ENCODE assay signal across 1 cellular context in genomic region chr5:138964547-138965174, GRCh38.
TF ChIP-seq lines count a peak whose summit lies in the region.

No MANE protein-coding gene starts in this region.

TF ChIP-seq in H1, 55 proteins besides CTCF, POLR2A, EP300 and RAD21:
- no peak for TF ChIP-seq SIN3A (conservative IDR thresholded peaks at IDR 0.05 in 1 of 2, IDR thresholded peaks at IDR 0.05 in 1 of 2; ENCODE audit: low read depth in 1 of 2, low read length in 2 of 2)
- TF ChIP-seq KDM4A (IDR thresholded peaks at IDR 0.05; ENCODE audit: low read depth, low read length, severe bottlenecking) = no peak
- TF ChIP-seq NRF1 (IDR thresholded peaks at IDR 0.05; ENCODE audit: low read depth, low read length) = no peak
- TF ChIP-seq TAF1 (IDR thresholded peaks at IDR 0.05; ENCODE audit: low read depth, low read length) = no peak
- TF ChIP-seq BACH1 (IDR thresholded peaks at IDR 0.05; ENCODE audit: low read length) = no peak
- TF ChIP-seq BCL11A (IDR thresholded peaks at IDR 0.05; ENCODE audit: low read depth in 2 of 2, low read length in 2 of 2) = no peak
- no peak for TF ChIP-seq POLR2AphosphoS5 (IDR thresholded peaks at IDR 0.05; ENCODE audit: low read depth, low read length)
- no peak for TF ChIP-seq CHD2 (IDR thresholded peaks at IDR 0.05; ENCODE audit: low read length)
- TF ChIP-seq ATF2 (IDR thresholded peaks at IDR 0.05; ENCODE audit: low read length) = no peak
- TF ChIP-seq EZH2 (IDR thresholded peaks at IDR 0.05; ENCODE audit: low read depth, low read length, severe bottlenecking) = no peak
- no peak for TF ChIP-seq SIX5 (IDR thresholded peaks at IDR 0.05; ENCODE audit: low read depth, low read length)
- TF ChIP-seq ATF3 (IDR thresholded peaks at IDR 0.05; ENCODE audit: insufficient read depth, low read depth, low read length) = no peak
- TF ChIP-seq FOSL1 (IDR thresholded peaks at IDR 0.05; ENCODE audit: insufficient read depth, low read depth, low read length) = no peak
- no peak for TF ChIP-seq CEBPB (IDR thresholded peaks at IDR 0.05; ENCODE audit: low read depth, low read length)
- TF ChIP-seq HDAC2 (IDR thresholded peaks at IDR 0.05; ENCODE audit: borderline replicate concordance in 1 of 2, low read depth in 2 of 2, low read length in 2 of 2) = no peak
- TF ChIP-seq SUZ12 (IDR thresholded peaks at IDR 0.05; ENCODE audit: low read length) = no peak
- TF ChIP-seq SP4 (IDR thresholded peaks at IDR 0.05; ENCODE audit: low read length) = no peak
- no peak for TF ChIP-seq NANOG (IDR thresholded peaks at IDR 0.05; ENCODE audit: insufficient read depth, low read depth, low read length, poor library complexity, severe bottlenecking)
- TF ChIP-seq JUN (IDR thresholded peaks at IDR 0.05; ENCODE audit: low read depth, low read length) = no peak
TF ChIP-seq in H1: peak in this region for 0.
